9 cellular contexts compared by ENCODE assay signal in the genomic region with DNA sequence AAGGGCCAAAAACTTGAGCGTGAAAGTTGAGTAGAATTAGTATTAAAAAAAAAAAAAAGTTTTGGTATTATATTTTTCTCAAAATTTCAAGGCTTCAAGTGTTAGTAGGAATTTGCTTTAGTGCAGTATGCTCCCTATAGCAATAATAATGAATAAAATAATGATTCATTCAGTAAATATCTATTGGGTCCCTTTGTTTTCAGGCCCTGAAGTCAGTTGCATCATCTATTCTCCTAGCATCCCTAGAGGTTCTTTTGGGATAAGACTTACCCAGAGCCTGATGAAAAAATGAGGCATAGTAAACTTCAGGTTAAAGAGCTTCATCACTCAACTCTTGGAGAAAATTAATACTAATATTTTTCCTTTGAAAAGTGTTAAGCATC. TPM values are rescaled to one million over a fixed set of nuclear protein-coding genes. Genes with fewer than 3 reads are reported as not detected.
DNase-seq lines count a peak whose midpoint lies in the region; ATAC-seq and TF ChIP-seq lines count a peak whose summit lies in the region.
"Had no signal": no experiment of that assay in that cellular context is flagged by ENCODE, and none has a peak within 500 bp of the region (broad histone marks: within the 10 kb centered on the region; RNA-seq: fewer than 3 reads in every experiment).

No MANE protein-coding gene starts in this region.

- no peaks in the 10 kb centered on the region for H3K36me3 Mint-ChIP-seq in activated T-cell treated with anti-CD3 and anti-CD28 coated beads, Interleukin-2, amount 50 U/mL, for 4 hours (ENCODE audit: insufficient read depth)
- H3K36me3 Mint-ChIP-seq in activated CD8-positive, alpha-beta T cell treated with anti-CD3 and anti-CD28 coated beads for 36 hours (ENCODE audit: low read depth): peaks cover 2% of the 10 kb centered on the region

- no peak for TF ChIP-seq CTCF in activated CD8-positive, alpha-beta T cell treated with anti-CD3 and anti-CD28 coated beads for 36 hours (IDR thresholded peaks at IDR 0.05)

- no peaks in the 10 kb centered on the region for H3K9me3 ChIP-seq in iPS-18c (ENCODE audit: control insufficient read depth, insufficient read depth, low read length)
- H3K9me3 ChIP-seq in thymus (ENCODE audit: control insufficient read depth): no peaks in the 10 kb centered on the region

- H3K4me3 ChIP-seq in iPS-18c (ENCODE audit: insufficient read depth, low read depth, low read length) (peak overlapping the region; percentile 90), thymus (ENCODE audit: low read length) (peak overlapping the region; percentile 89)

- WGBS in thymus: 44% methylated on average over 1 of the region's 1 CpG

- H3K36me3 ChIP-seq in thymus (ENCODE audit: control insufficient read depth, insufficient read depth): no peaks in the 10 kb centered on the region

- DNase-seq in activated T-cell treated with anti-CD3 and anti-CD28 coated beads, Interleukin-2, amount 50 U/mL, for 4 hours: no peak
- DNase-seq in activated T-cell treated with anti-CD3 and anti-CD28 coated beads for 4 hours (no peak), NCI-H526 (lab: John Stamatoyannopoulos, UW) (no peak), amygdala (lab: John Stamatoyannopoulos, UW) (no peak)
- DNase-seq in activated CD8-positive, alpha-beta T cell treated with anti-CD3 and anti-CD28 coated beads for 36 hours: no peak

- no peaks in the 10 kb centered on the region for H3K27me3 ChIP-seq in thymus (ENCODE audit: control insufficient read depth, insufficient read depth)

- intact Hi-C loops in activated CD8-positive, alpha-beta T cell treated with anti-CD3 and anti-CD28 coated beads for 36 hours (cut with micrococcal nuclease): no loop called here

- H3K4me1 Mint-ChIP-seq in activated T-cell treated with anti-CD3 and anti-CD28 coated beads, Interleukin-2, amount 50 U/mL, for 4 hours (ENCODE audit: low read depth): peaks cover 15% of the 10 kb centered on the region
- peaks cover 18% of the 10 kb centered on the region for H3K4me1 Mint-ChIP-seq in activated CD8-positive, alpha-beta T cell treated with anti-CD3 and anti-CD28 coated beads for 36 hours (ENCODE audit: low read depth)

- no peak overlapping the region for H3K27ac ChIP-seq in thymus (ENCODE audit: low read depth)

- peak overlapping the region; percentile 90 for H3K4me3 Mint-ChIP-seq in activated T-cell treated with anti-CD3 and anti-CD28 coated beads, Interleukin-2, amount 50 U/mL, for 4 hours
- peak overlapping the region; percentile 86 for H3K4me3 Mint-ChIP-seq in activated CD8-positive, alpha-beta T cell treated with anti-CD3 and anti-CD28 coated beads for 36 hours

- no peaks in the 10 kb centered on the region for H3K27me3 Mint-ChIP-seq in activated T-cell treated with anti-CD3 and anti-CD28 coated beads, Interleukin-2, amount 50 U/mL, for 4 hours (ENCODE audit: low read depth)
- no peaks in the 10 kb centered on the region for H3K27me3 Mint-ChIP-seq in activated CD8-positive, alpha-beta T cell treated with anti-CD3 and anti-CD28 coated beads for 36 hours

- POLR2A ChIA-PET in activated CD8-positive, alpha-beta T cell treated with anti-CD3 and anti-CD28 coated beads for 36 hours (lab: Charles Lee): interaction anchor here (0.6 to 3.5 kb wide), 2 partner anchors 20 to 218 kb away, joined by 3 to 26 read pairs; a partner anchor contains a TSS

- CTCF ChIA-PET in activated CD8-positive, alpha-beta T cell treated with anti-CD3 and anti-CD28 coated beads for 36 hours (lab: Charles Lee): interaction anchor here (1.2 to 6.1 kb wide), 3 partner anchors 14 to 197 kb away, joined by 3 to 35 read pairs (median 11); no protein-coding TSS in a partner anchor

- ATAC-seq in activated T-cell treated with anti-CD3 and anti-CD28 coated beads, Interleukin-2, amount 50 U/mL, for 4 hours: no peak
- ATAC-seq in activated CD8-positive, alpha-beta T cell treated with anti-CD3 and anti-CD28 coated beads for 36 hours: no peak
- ATAC-seq in GM18873 (IDR thresholded peaks at IDR 0.05; ENCODE audit: low FRiP score, unreplicated experiment): no peak
- ATAC-seq: activated CD4-positive, CD25-positive, alpha-beta regulatory T cell treated with anti-CD3 and anti-CD28 coated beads, Interleukin-2, amount 50 U/mL, for 24 hours had no signal

- H3K27ac Mint-ChIP-seq in activated CD8-positive, alpha-beta T cell treated with anti-CD3 and anti-CD28 coated beads for 36 hours: no peak overlapping the region

- H3K9me3 Mint-ChIP-seq in activated T-cell treated with anti-CD3 and anti-CD28 coated beads, Interleukin-2, amount 50 U/mL, for 4 hours: no peaks in the 10 kb centered on the region
- no peaks in the 10 kb centered on the region for H3K9me3 Mint-ChIP-seq in activated CD8-positive, alpha-beta T cell treated with anti-CD3 and anti-CD28 coated beads for 36 hours

- H3K4me1 ChIP-seq in thymus (ENCODE audit: control insufficient read depth, insufficient read depth, low read length): peaks cover 14% of the 10 kb centered on the region

RNA-seq across cellular contexts. Expression of a gene that starts 1.1 kb away (rescaled TPM):
- 10 to 100 TPM; 37.1 to 39.4 (median 39.2) TPM for total RNA-seq in activated T-cell treated with anti-CD3 and anti-CD28 coated beads, Interleukin-2, amount 50 U/mL, for 4 hours
- total RNA-seq in activated CD8-positive, alpha-beta T cell treated with anti-CD3 and anti-CD28 coated beads for 36 hours: 10 to 100 TPM; 35.9 to 38.2 TPM
- 21.5 TPM for polyA plus RNA-seq in thymus

RNA-seq across cellular contexts. Expression of a gene that starts 20.3 kb away (rescaled TPM):
- total RNA-seq in activated T-cell treated with anti-CD3 and anti-CD28 coated beads, Interleukin-2, amount 50 U/mL, for 4 hours: 10 to 100 TPM; 40.9 to 45.5 (median 44.0) TPM
- 10 to 100 TPM; 44.3 to 45.4 TPM for total RNA-seq in activated CD8-positive, alpha-beta T cell treated with anti-CD3 and anti-CD28 coated beads for 36 hours
- polyA plus RNA-seq in thymus: 7.7 TPM

RNA-seq across cellular contexts. Expression of a gene that starts 51.5 kb away (rescaled TPM):
- 10 to 100 TPM; 17.0 to 22.4 (median 20.6) TPM for total RNA-seq in activated T-cell treated with anti-CD3 and anti-CD28 coated beads, Interleukin-2, amount 50 U/mL, for 4 hours
- total RNA-seq in activated CD8-positive, alpha-beta T cell treated with anti-CD3 and anti-CD28 coated beads for 36 hours: 1 to 10 TPM; 9.0 to 9.3 TPM
- 7.8 TPM for polyA plus RNA-seq in thymus
